ENCODE assay signal across 1 cellular context in the genomic region with DNA sequence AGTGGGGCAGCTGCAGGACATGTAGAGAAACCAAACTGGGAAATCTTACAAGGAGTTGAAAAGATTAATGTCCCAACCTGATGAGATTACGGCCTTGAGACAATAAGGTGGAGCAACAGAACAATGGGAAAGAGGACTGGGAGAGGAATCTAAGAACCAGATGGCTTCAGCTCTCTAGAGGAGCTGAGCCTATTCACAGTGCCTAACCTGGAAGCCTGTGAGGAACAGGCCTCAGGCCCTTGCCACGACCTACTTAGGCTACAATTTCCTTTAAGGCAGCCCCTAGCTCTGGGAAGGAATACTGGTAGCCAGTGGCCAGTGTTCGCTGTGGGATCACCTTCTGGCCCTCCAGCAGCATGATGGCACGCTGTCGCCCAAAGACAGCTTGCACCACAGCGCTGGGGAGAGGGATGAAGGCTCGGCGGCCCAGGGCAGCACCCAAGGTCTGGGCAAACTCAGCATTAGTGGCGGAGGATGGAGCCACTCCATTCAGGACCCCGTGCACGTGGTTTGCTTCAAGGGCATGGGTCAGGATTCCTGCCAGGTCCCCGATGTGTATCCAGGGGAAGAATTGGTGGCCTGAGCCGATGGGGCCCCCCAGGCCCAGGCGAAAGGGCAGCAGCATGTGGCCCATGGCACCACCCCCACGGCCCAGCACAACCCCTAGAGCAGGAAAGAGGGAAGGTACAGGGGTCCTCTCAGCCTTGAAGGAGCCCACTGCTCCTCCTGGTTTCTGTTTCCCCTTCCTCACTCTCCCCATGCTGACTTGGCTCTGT.
TF ChIP-seq lines count a peak whose summit lies in the region.

No MANE protein-coding gene starts in this region.

TF ChIP-seq in HepG2, 621 proteins besides CTCF, POLR2A, EP300 and RAD21 (continues in another document):
- TF ChIP-seq, protein P1, sequence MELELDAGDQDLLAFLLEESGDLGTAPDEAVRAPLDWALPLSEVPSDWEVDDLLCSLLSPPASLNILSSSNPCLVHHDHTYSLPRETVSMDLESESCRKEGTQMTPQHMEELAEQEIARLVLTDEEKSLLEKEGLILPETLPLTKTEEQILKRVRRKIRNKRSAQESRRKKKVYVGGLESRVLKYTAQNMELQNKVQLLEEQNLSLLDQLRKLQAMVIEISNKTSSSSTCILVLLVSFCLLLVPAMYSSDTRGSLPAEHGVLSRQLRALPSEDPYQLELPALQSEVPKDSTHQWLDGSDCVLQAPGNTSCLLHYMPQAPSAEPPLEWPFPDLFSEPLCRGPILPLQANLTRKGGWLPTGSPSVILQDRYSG (CRISPR knock-in tag; IDR thresholded peaks at IDR 0.05): no peak
- TF ChIP-seq ZNF337 (CRISPR knock-in tag; IDR thresholded peaks at IDR 0.05; ENCODE audit: borderline replicate concordance, low read depth): no peak
- TF ChIP-seq PHF8 (CRISPR knock-in tag; IDR thresholded peaks at IDR 0.05): no peak
- TF ChIP-seq MTA1 (CRISPR knock-in tag; IDR thresholded peaks at IDR 0.05; ENCODE audit: borderline replicate concordance): peak; percentile 59; the same call in 1 of the 2 replicates
- TF ChIP-seq GABPB1 (CRISPR knock-in tag; IDR thresholded peaks at IDR 0.05): peak; percentile 44; the same call in 1 of the 2 replicates
- TF ChIP-seq, protein P2, sequence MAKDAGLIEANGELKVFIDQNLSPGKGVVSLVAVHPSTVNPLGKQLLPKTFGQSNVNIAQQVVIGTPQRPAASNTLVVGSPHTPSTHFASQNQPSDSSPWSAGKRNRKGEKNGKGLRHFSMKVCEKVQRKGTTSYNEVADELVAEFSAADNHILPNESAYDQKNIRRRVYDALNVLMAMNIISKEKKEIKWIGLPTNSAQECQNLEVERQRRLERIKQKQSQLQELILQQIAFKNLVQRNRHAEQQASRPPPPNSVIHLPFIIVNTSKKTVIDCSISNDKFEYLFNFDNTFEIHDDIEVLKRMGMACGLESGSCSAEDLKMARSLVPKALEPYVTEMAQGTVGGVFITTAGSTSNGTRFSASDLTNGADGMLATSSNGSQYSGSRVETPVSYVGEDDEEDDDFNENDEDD (CRISPR knock-in tag; IDR thresholded peaks at IDR 0.05; ENCODE audit: borderline replicate concordance): 0 out of 2 replicates have a peak, but pooled peaks have one; percentile 37
- TF ChIP-seq AHR (CRISPR knock-in tag; IDR thresholded peaks at IDR 0.05): peak; percentile 73; the same call in 1 of the 2 replicates
- TF ChIP-seq FOXJ3 (CRISPR knock-in tag; IDR thresholded peaks at IDR 0.05; ENCODE audit: borderline replicate concordance): no peak
- 0 out of 2 replicates have a peak, but pooled peaks have one; percentile 16 for TF ChIP-seq ZNF607 (CRISPR knock-in tag; IDR thresholded peaks at IDR 0.05; ENCODE audit: borderline replicate concordance)
- TF ChIP-seq, protein P3, sequence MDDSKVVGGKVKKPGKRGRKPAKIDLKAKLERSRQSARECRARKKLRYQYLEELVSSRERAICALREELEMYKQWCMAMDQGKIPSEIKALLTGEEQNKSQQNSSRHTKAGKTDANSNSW (CRISPR knock-in tag; IDR thresholded peaks at IDR 0.05; ENCODE audit: borderline replicate concordance): no peak
- 0 out of 2 replicates have a peak, but pooled peaks have one; percentile 34 for TF ChIP-seq TMF1 (CRISPR knock-in tag; IDR thresholded peaks at IDR 0.05; ENCODE audit: low read depth)
- peak; percentile 91 for TF ChIP-seq AGO1 (IDR thresholded peaks at IDR 0.05; ENCODE audit: low read depth, low read length, poor library complexity, severe bottlenecking)
- peak; percentile 89 for TF ChIP-seq PAF1 (CRISPR knock-in tag; IDR thresholded peaks at IDR 0.05)
- peak; percentile 47 for TF ChIP-seq RBM22 (optimal IDR thresholded peaks at IDR 0.05; ENCODE audit: low read length)
- TF ChIP-seq, protein P4, sequence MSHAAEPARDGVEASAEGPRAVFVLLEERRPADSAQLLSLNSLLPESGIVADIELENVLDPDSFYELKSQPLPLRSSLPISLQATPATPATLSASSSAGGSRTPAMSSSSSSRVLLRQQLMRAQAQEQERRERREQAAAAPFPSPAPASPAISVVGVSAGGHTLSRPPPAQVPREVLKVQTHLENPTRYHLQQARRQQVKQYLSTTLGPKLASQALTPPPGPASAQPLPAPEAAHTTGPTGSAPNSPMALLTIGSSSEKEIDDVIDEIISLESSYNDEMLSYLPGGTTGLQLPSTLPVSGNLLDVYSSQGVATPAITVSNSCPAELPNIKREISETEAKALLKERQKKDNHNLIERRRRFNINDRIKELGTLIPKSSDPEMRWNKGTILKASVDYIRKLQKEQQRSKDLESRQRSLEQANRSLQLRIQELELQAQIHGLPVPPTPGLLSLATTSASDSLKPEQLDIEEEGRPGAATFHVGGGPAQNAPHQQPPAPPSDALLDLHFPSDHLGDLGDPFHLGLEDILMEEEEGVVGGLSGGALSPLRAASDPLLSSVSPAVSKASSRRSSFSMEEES (CRISPR knock-in tag; IDR thresholded peaks at IDR 0.05): no peak
- TF ChIP-seq ZFP41 (CRISPR knock-in tag; IDR thresholded peaks at IDR 0.05; ENCODE audit: borderline replicate concordance): 0 out of 2 replicates have a peak, but pooled peaks have one; percentile 25
- TF ChIP-seq POLR2AphosphoS5 (IDR thresholded peaks at IDR 0.05; ENCODE audit: low read depth, low read length): 0 out of 2 replicates have a peak, but pooled peaks have one; percentile 12
- TF ChIP-seq HOXD1 (CRISPR knock-in tag; IDR thresholded peaks at IDR 0.05): 0 out of 2 replicates have a peak, but pooled peaks have one; percentile 46
- peak; percentile 82 for TF ChIP-seq RBFOX2 (IDR thresholded peaks at IDR 0.05; ENCODE audit: low read depth, low read length)
- TF ChIP-seq ZNF768 (CRISPR knock-in tag; IDR thresholded peaks at IDR 0.05): peak; percentile 63; the same call in 1 of the 2 replicates
- TF ChIP-seq NR2F6 (IDR thresholded peaks at IDR 0.05): no peak
- TF ChIP-seq NR2F6 (CRISPR knock-in tag; IDR thresholded peaks at IDR 0.05): no peak
- TF ChIP-seq, protein P5, sequence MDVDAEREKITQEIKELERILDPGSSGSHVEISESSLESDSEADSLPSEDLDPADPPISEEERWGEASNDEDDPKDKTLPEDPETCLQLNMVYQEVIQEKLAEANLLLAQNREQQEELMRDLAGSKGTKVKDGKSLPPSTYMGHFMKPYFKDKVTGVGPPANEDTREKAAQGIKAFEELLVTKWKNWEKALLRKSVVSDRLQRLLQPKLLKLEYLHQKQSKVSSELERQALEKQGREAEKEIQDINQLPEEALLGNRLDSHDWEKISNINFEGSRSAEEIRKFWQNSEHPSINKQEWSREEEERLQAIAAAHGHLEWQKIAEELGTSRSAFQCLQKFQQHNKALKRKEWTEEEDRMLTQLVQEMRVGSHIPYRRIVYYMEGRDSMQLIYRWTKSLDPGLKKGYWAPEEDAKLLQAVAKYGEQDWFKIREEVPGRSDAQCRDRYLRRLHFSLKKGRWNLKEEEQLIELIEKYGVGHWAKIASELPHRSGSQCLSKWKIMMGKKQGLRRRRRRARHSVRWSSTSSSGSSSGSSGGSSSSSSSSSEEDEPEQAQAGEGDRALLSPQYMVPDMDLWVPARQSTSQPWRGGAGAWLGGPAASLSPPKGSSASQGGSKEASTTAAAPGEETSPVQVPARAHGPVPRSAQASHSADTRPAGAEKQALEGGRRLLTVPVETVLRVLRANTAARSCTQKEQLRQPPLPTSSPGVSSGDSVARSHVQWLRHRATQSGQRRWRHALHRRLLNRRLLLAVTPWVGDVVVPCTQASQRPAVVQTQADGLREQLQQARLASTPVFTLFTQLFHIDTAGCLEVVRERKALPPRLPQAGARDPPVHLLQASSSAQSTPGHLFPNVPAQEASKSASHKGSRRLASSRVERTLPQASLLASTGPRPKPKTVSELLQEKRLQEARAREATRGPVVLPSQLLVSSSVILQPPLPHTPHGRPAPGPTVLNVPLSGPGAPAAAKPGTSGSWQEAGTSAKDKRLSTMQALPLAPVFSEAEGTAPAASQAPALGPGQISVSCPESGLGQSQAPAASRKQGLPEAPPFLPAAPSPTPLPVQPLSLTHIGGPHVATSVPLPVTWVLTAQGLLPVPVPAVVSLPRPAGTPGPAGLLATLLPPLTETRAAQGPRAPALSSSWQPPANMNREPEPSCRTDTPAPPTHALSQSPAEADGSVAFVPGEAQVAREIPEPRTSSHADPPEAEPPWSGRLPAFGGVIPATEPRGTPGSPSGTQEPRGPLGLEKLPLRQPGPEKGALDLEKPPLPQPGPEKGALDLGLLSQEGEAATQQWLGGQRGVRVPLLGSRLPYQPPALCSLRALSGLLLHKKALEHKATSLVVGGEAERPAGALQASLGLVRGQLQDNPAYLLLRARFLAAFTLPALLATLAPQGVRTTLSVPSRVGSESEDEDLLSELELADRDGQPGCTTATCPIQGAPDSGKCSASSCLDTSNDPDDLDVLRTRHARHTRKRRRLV (CRISPR knock-in tag; IDR thresholded peaks at IDR 0.05): no peak
- no peak for TF ChIP-seq NONO (IDR thresholded peaks at IDR 0.05)
- TF ChIP-seq NONO (CRISPR knock-in tag; conservative IDR thresholded peaks at IDR 0.05): 0 out of 2 replicates have a peak, but pooled peaks have one; percentile 51
- no peak for TF ChIP-seq KAT8 (CRISPR knock-in tag; IDR thresholded peaks at IDR 0.05)
- TF ChIP-seq KMT2A (CRISPR knock-in tag; IDR thresholded peaks at IDR 0.05): peak; percentile 38; the same call in 1 of the 2 replicates
- no peak for TF ChIP-seq KLF11 (CRISPR knock-in tag; IDR thresholded peaks at IDR 0.05)
- TF ChIP-seq, protein P6, sequence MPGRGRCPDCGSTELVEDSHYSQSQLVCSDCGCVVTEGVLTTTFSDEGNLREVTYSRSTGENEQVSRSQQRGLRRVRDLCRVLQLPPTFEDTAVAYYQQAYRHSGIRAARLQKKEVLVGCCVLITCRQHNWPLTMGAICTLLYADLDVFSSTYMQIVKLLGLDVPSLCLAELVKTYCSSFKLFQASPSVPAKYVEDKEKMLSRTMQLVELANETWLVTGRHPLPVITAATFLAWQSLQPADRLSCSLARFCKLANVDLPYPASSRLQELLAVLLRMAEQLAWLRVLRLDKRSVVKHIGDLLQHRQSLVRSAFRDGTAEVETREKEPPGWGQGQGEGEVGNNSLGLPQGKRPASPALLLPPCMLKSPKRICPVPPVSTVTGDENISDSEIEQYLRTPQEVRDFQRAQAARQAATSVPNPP (CRISPR knock-in tag; IDR thresholded peaks at IDR 0.05): 0 out of 2 replicates have a peak, but pooled peaks have one; percentile 23
- no peak for TF ChIP-seq SP1 (IDR thresholded peaks at IDR 0.05)
- TF ChIP-seq SP1 (CRISPR knock-in tag; IDR thresholded peaks at IDR 0.05): no peak
- 0 out of 2 replicates have a peak, but pooled peaks have one; percentile 46 for TF ChIP-seq CENPT (CRISPR knock-in tag; IDR thresholded peaks at IDR 0.05; ENCODE audit: low read depth)
- TF ChIP-seq DNMT1 (CRISPR knock-in tag; IDR thresholded peaks at IDR 0.05): 0 out of 2 replicates have a peak, but pooled peaks have one; percentile 32
- peak; percentile 36 for TF ChIP-seq BORCS8-MEF2B (CRISPR knock-in tag; IDR thresholded peaks at IDR 0.05)
- 0 out of 2 replicates have a peak, but pooled peaks have one; percentile 28 for TF ChIP-seq ZNF605 (CRISPR knock-in tag; IDR thresholded peaks at IDR 0.05)
- TF ChIP-seq NFKB2 (CRISPR knock-in tag; IDR thresholded peaks at IDR 0.05; ENCODE audit: borderline replicate concordance): peak; percentile 48; the same call in 1 of the 2 replicates
- TF ChIP-seq ZFP62 (CRISPR knock-in tag; IDR thresholded peaks at IDR 0.05): no peak
- TF ChIP-seq, protein P7, sequence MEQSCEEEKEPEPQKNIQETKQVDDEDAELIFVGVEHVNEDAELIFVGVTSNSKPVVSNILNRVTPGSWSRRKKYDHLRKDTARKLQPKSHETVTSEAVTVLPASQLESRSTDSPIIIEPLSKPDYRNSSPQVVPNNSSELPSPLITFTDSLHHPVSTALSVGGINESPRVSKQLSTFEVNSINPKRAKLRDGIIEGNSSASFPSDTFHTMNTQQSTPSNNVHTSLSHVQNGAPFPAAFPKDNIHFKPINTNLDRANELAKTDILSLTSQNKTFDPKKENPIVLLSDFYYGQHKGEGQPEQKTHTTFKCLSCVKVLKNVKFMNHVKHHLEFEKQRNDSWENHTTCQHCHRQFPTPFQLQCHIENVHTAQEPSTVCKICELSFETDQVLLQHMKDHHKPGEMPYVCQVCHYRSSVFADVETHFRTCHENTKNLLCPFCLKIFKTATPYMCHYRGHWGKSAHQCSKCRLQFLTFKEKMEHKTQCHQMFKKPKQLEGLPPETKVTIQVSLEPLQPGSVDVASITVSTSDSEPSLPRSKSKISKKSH (CRISPR knock-in tag; IDR thresholded peaks at IDR 0.05; ENCODE audit: borderline replicate concordance): peak; percentile 54; the same call in 1 of the 2 replicates
- peak; percentile 18; the same call in 1 of the 2 replicates for TF ChIP-seq RXRA (CRISPR knock-in tag; IDR thresholded peaks at IDR 0.05)
- TF ChIP-seq, protein P8, sequence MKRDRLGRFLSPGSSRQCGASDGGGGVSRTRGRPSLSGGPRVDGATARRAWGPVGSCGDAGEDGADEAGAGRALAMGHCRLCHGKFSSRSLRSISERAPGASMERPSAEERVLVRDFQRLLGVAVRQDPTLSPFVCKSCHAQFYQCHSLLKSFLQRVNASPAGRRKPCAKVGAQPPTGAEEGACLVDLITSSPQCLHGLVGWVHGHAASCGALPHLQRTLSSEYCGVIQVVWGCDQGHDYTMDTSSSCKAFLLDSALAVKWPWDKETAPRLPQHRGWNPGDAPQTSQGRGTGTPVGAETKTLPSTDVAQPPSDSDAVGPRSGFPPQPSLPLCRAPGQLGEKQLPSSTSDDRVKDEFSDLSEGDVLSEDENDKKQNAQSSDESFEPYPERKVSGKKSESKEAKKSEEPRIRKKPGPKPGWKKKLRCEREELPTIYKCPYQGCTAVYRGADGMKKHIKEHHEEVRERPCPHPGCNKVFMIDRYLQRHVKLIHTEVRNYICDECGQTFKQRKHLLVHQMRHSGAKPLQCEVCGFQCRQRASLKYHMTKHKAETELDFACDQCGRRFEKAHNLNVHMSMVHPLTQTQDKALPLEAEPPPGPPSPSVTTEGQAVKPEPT (CRISPR knock-in tag; IDR thresholded peaks at IDR 0.05; ENCODE audit: low read depth): no peak
- no peak for TF ChIP-seq NR2C2 (CRISPR knock-in tag; IDR thresholded peaks at IDR 0.05; ENCODE audit: borderline replicate concordance)
- TF ChIP-seq POLR2G (IDR thresholded peaks at IDR 0.05; ENCODE audit: low read depth, low read length): peak; percentile 56
- no peak for TF ChIP-seq ZNF383 (CRISPR knock-in tag; IDR thresholded peaks at IDR 0.05; ENCODE audit: borderline replicate concordance)
- TF ChIP-seq ZNF615 (CRISPR knock-in tag; IDR thresholded peaks at IDR 0.05; ENCODE audit: borderline replicate concordance): no peak
- TF ChIP-seq, protein P9, sequence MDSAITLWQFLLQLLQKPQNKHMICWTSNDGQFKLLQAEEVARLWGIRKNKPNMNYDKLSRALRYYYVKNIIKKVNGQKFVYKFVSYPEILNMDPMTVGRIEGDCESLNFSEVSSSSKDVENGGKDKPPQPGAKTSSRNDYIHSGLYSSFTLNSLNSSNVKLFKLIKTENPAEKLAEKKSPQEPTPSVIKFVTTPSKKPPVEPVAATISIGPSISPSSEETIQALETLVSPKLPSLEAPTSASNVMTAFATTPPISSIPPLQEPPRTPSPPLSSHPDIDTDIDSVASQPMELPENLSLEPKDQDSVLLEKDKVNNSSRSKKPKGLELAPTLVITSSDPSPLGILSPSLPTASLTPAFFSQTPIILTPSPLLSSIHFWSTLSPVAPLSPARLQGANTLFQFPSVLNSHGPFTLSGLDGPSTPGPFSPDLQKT (CRISPR knock-in tag; IDR thresholded peaks at IDR 0.05; ENCODE audit: borderline replicate concordance): 0 out of 2 replicates have a peak, but pooled peaks have one; percentile 38
- TF ChIP-seq ZNF883 (CRISPR knock-in tag; IDR thresholded peaks at IDR 0.05; ENCODE audit: not compliant biosample characterization): peak; percentile 20
- 0 out of 2 replicates have a peak, but pooled peaks have one; percentile 36 for TF ChIP-seq POLR2AphosphoS2 (IDR thresholded peaks at IDR 0.05; ENCODE audit: low read depth, low read length)
